ENCODE assay signal across 15 cellular contexts in the genomic region with DNA sequence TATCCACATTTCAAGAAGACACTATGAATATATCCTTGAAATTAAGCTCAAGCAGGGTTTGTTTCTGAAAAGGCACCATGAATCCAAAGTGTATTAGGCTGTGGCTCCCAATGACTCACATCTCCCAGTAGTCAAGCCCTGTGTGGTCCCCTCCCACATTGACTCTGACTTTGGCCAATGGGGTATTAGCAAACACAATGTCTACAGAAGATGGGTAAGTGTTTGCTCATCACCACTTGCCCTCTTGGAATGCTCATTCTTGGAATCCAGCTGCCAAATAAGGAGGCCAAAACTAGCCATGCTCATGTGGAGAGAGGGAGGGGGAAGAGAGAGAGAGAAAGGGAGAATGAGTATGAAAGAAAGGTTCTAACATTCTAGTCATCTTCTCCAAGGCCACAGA.
DNase-seq lines count a peak whose midpoint lies in the region; ATAC-seq, FAIRE-seq and TF ChIP-seq lines count a peak whose summit lies in the region.
"Had no signal": no experiment of that assay in that cellular context is flagged by ENCODE, and none has a peak within 500 bp of the region (broad histone marks: within the 10 kb centered on the region; RNA-seq: fewer than 3 reads in every experiment).

No MANE protein-coding gene starts in this region.

- no peak overlapping the region for H3K4me3 ChIP-seq in RWPE2 (ENCODE audit: severe bottlenecking)
- no peak overlapping the region for H3K4me3 ChIP-seq in fibroblast of mammary gland (ENCODE audit: control insufficient read depth, low read depth, low read length)
- no peak overlapping the region for H3K4me3 ChIP-seq in skeletal muscle cell (ENCODE audit: low read depth, low read length)
- no peak overlapping the region for H3K4me3 ChIP-seq in left lung
- H3K4me3 ChIP-seq: lower lobe of right lung, Peyer's patch had no signal

- no peaks in the 10 kb centered on the region for H3K27me3 ChIP-seq in RWPE2 (ENCODE audit: insufficient read depth, poor library complexity, severe bottlenecking)
- H3K27me3 ChIP-seq in left lung: no peaks in the 10 kb centered on the region
- H3K27me3 ChIP-seq: neutrophil, Peyer's patch had no signal

- peak; percentile 23; the same call in 1 of the 3 replicates for ATAC-seq in RWPE2 (ENCODE audit: low read depth)
- ATAC-seq in left lung: no peak
- ATAC-seq: lower lobe of right lung had no signal

- H3K36me3 ChIP-seq in RWPE2 (ENCODE audit: low read depth): no peaks in the 10 kb centered on the region
- no peaks in the 10 kb centered on the region for H3K36me3 ChIP-seq in left lung
- H3K36me3 ChIP-seq: lower lobe of right lung, neutrophil, Peyer's patch had no signal

- TF ChIP-seq CTCF in RWPE2 (IDR thresholded peaks at IDR 0.05; ENCODE audit: poor library complexity, severe bottlenecking) (no peak), fibroblast of mammary gland (conservative IDR thresholded peaks at IDR 0.05; ENCODE audit: control insufficient read depth, insufficient read depth, low read depth, low read length) (no peak), left lung (IDR thresholded peaks at IDR 0.05) (no peak)

- intact Hi-C loops in left lung (cut with DNase I): no loop called here

- DNase-seq in H54 (ENCODE audit: insufficient read length, low spot score): peak; percentile 3
- DNase-seq in RWPE2 (ENCODE audit: low spot score): no peak
- peak; percentile 94 for DNase-seq in fibroblast of mammary gland (ENCODE audit: low read depth)
- peak; percentile 81 for DNase-seq in skeletal muscle cell (ENCODE audit: low read depth)
- no peak for DNase-seq in mesenteric fat pad (ENCODE audit: low spot score)
- DNase-seq in left lung: no peak
- DNase-seq in T-helper 1 cell: no peak
- DNase-seq: activated CD4-positive, alpha-beta T cell treated with anti-CD3 and anti-CD28 coated beads, Interleukin-2, amount 50 U/mL, for 1 hour; effector CD8-positive, alpha-beta T cell; lower lobe of right lung; NCI-H1417; NCI-H524 treated with DMSO at 0.1 percent for 48 hours; Peyer's patch; T-helper 2 cell had no signal

- no peak for TF ChIP-seq POLR2A in H54 (IDR thresholded peaks at IDR 0.05; ENCODE audit: low read depth, low read length)

- H3K27ac ChIP-seq in RWPE2 (ENCODE audit: poor library complexity, severe bottlenecking) (no peak overlapping the region), left lung (no peak overlapping the region)
- H3K27ac ChIP-seq: lower lobe of right lung, neutrophil, Peyer's patch had no signal

- H3K4me1 ChIP-seq in RWPE2 (ENCODE audit: insufficient read depth, poor library complexity, severe bottlenecking) (no peaks in the 10 kb centered on the region), left lung (no peaks in the 10 kb centered on the region)
- H3K4me1 ChIP-seq: lower lobe of right lung, Peyer's patch had no signal

- FAIRE-seq in H54 (lab: Jason Lieb, UNC): no peak

- H3K9me3 ChIP-seq in RWPE2 (ENCODE audit: severe bottlenecking) (no peaks in the 10 kb centered on the region), left lung (no peaks in the 10 kb centered on the region)
- H3K9me3 ChIP-seq: lower lobe of right lung, neutrophil, Peyer's patch had no signal

Comparison
In these comparisons a context has a peak if more than half of its experiments do, and no peak if none do; other contexts are left out.
1. DNase-seq: peak in H54 (single experiment), fibroblast of mammary gland (single experiment) and skeletal muscle cell (single experiment); none in RWPE2 (single experiment), mesenteric fat pad (single experiment), left lung (0 of 2) and T-helper 1 cell (0 of 5).